8 cellular contexts compared by ENCODE assay signal in the genomic region with DNA sequence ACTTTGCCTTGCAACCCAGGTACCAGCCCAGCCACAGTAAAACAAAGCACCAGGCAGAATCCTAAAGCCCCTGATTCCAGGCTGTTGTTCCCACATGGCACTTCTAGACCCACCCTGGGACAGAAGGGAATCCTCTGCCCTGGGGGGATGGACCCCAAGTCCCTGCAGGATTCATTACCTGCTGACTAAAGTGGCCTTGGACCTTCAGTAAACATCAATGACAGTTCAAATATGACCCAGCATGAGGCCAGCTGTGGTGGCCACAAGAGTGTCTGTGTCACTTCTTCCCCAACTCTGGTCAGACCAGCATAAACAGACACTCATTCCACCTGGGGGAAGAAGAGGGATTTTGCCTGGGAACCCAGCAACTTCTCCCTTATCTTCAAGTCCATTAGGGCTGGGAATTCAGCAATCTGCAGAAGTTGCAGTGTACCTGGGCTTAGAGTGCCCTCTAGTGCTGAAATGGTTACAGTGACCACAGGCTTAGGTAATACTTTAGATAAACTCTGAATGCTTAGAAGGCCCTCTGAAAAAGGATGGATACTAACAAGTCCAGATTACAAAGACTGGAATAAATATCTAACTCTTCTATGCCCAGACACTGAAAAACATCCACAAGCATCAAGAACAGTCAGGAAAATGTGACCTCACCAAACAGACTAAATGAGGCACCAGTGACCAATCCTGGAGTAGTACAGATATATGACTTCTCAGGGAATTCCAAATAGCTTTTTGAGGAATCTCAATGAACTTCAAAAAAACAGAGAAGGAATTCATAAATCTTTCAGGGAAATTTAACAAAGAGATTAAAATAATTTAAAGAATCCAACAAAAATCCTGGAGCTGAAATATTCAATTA.
A peak's percentile ranks its signal among the peaks of the same experiment; 100 is the strongest.
DNase-seq lines count a peak whose midpoint lies in the region; FAIRE-seq and TF ChIP-seq lines count a peak whose summit lies in the region.

No MANE protein-coding gene starts in this region.

- H3K9ac ChIP-seq in GM23248 = no peak overlapping the region

- intact Hi-C loops in testis (cut with DNase I; ENCODE audit: low total_unique reads) = no loop called here

- H3K27me3 ChIP-seq in GM23248 (replicated peaks; ENCODE audit: insufficient read depth) = no peaks in the 10 kb centered on the region
- no peaks in the 10 kb centered on the region for H3K27me3 ChIP-seq in testis

- no peaks in the 10 kb centered on the region for H3K4me1 ChIP-seq in GM23248 (ENCODE audit: insufficient read depth)
- H3K4me1 ChIP-seq in testis = no peaks in the 10 kb centered on the region

- H3K27ac ChIP-seq in GM23248 = no peak overlapping the region
- no peak overlapping the region for H3K27ac ChIP-seq in testis

- no peak for TF ChIP-seq POLR2A in testis (IDR thresholded peaks at IDR 0.05)

- peaks cover 8% of the 10 kb centered on the region; the same call in 1 of the 2 replicates for H3F3A ChIP-seq in GM23248 (ENCODE audit: insufficient read depth)

- no peaks in the 10 kb centered on the region for H4K20me1 ChIP-seq in GM23248 (ENCODE audit: insufficient read depth)

- peaks cover 98% of the 10 kb centered on the region for H3K79me2 ChIP-seq in GM23248 (ENCODE audit: insufficient read depth)

- H3K9me2 ChIP-seq in GM23248 (ENCODE audit: insufficient read depth) = no peaks in the 10 kb centered on the region

- H2AFZ ChIP-seq in GM23248 = no peak overlapping the region

- no peak overlapping the region for H3K4me3 ChIP-seq in GM23248
- no peak overlapping the region for H3K4me3 ChIP-seq in testis

- peak in 2 of 3 experiments; percentile 27 to 48 for TF ChIP-seq CTCF in testis (IDR thresholded peaks at IDR 0.05)

- FAIRE-seq in RCC 7860 (lab: Jason Lieb, UNC) = peak; percentile 63

- no peak overlapping the region for H3K4me2 ChIP-seq in GM23248 (ENCODE audit: unreplicated experiment)

- peaks cover 13% of the 10 kb centered on the region for H3K36me3 ChIP-seq in GM23248 (ENCODE audit: low read depth)
- H3K36me3 ChIP-seq in testis (ENCODE audit: low read depth, missing control alignments) = no peaks in the 10 kb centered on the region

- peak; percentile 9 for DNase-seq in activated CD8-positive, alpha-beta memory T cell treated with anti-CD3 and anti-CD28 coated beads, Interleukin-2, amount 50 U/mL, for 24 hours (ENCODE audit: extremely low read depth)
- DNase-seq in activated CD8-positive, alpha-beta memory T cell treated with anti-CD3 and anti-CD28 coated beads for 24 hours = no peak
- DNase-seq in GM23248 (peak; percentile 72), KBM-7 (peak; percentile 81), RCC 7860 (ENCODE audit: low spot score) (peak; percentile 54), brain pericyte (ENCODE audit: low read depth, low spot score) (peak; percentile 49), left kidney (ENCODE audit: low read depth, low spot score) (peak; percentile 68), testis (peak; percentile 68)

- H3K9me3 ChIP-seq in GM23248 (ENCODE audit: low read depth) (no peaks in the 10 kb centered on the region), testis (no peaks in the 10 kb centered on the region)

- in situ Hi-C loops in GM23248 (cut with MboI) (loop anchor here (25.0 kb wide), 1 partner anchor 361 kb away; no protein-coding TSS in a partner anchor), KBM-7 (cut with MboI; ENCODE audit: low pct_unique_long_range_greater_than_20kb, low sequenced_read_pairs) (loop anchor here (25.0 kb wide), 1 partner anchor 336 kb away; no protein-coding TSS in a partner anchor)
